ENCODE assay signal across 1 cellular context in genomic region chr5:61313960-61314681, GRCh38.
TF ChIP-seq lines count a peak whose summit lies in the region.

No MANE protein-coding gene starts in this region.

TF ChIP-seq in IMR-90, 13 proteins besides CTCF, POLR2A, EP300 and RAD21:
- TF ChIP-seq MXI1 (IDR thresholded peaks at IDR 0.05; ENCODE audit: borderline replicate concordance, low read depth, low read length) (no peak), SMC3 (IDR thresholded peaks at IDR 0.05; ENCODE audit: low read depth, low read length) (no peak), MAZ (IDR thresholded peaks at IDR 0.05; ENCODE audit: borderline replicate concordance, low read depth, low read length) (no peak), RCOR1 (IDR thresholded peaks at IDR 0.05; ENCODE audit: insufficient replicate concordance, low read length) (peak; percentile 98), CHD1 (IDR thresholded peaks at IDR 0.05; ENCODE audit: low read depth, low read length) (no peak), FOS (IDR thresholded peaks at IDR 0.05; ENCODE audit: low read depth, low read length) (peak; percentile 84), RFX5 (IDR thresholded peaks at IDR 0.05; ENCODE audit: low read depth, low read length) (no peak), CEBPB (IDR thresholded peaks at IDR 0.05; ENCODE audit: low read depth, low read length) (peak; percentile 95), BHLHE40 (IDR thresholded peaks at IDR 0.05; ENCODE audit: low read depth, low read length) (peak; percentile 45; the same call in 1 of the 2 replicates), NFE2L2 (IDR thresholded peaks at IDR 0.05; ENCODE audit: low read depth, low read length) (no peak), MAFK (IDR thresholded peaks at IDR 0.05; ENCODE audit: low read depth, low read length) (no peak), ELK1 (IDR thresholded peaks at IDR 0.05; ENCODE audit: borderline replicate concordance, low read depth, low read length) (no peak)
- TF ChIP-seq, protein P1, sequence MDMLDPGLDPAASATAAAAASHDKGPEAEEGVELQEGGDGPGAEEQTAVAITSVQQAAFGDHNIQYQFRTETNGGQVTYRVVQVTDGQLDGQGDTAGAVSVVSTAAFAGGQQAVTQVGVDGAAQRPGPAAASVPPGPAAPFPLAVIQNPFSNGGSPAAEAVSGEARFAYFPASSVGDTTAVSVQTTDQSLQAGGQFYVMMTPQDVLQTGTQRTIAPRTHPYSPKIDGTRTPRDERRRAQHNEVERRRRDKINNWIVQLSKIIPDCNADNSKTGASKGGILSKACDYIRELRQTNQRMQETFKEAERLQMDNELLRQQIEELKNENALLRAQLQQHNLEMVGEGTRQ (IDR thresholded peaks at IDR 0.05; ENCODE audit: low read depth, low read length): peak; percentile 51
